In the genomic region with DNA sequence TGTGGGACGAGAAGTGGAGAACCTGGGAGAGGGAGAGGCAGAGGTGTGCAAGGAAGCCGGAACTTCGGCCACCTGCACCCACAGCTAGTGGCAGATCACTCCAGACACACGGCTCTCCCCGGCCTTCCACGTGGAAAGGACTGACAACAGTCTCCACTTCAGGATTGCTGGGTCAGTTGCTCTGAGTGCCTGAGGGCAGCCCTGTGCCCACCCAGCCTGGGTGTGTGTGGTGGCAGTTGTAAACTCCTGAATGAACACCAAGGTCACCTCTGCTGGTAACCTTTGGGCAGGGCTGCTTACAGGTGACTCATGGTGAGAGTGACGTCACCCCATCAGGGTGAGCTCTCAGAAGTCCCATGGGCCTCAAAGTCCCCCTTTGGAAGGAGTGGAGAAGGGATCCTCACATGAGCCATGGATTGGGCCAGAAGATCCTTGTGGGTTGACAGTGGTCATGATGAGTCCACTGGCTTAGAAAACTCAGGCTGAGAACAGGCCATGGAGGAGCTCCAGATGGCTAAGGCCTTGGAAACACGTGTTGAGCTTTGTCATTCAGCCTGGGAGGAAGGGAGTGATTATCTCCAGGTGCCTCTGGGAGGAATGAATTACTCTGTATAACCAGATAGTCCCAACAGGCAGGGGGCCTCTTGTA, we compare ENCODE assay signal across 12 cellular contexts.
A peak's percentile ranks its signal among the peaks of the same experiment; 100 is the strongest.
DNase-seq lines count a peak whose midpoint lies in the region; ATAC-seq, FAIRE-seq and TF ChIP-seq lines count a peak whose summit lies in the region.
"Had no signal": no experiment of that assay in that cellular context is flagged by ENCODE, and none has a peak within 500 bp of the region (broad histone marks: within the 10 kb centered on the region; RNA-seq: fewer than 3 reads in every experiment).

No MANE protein-coding gene starts in this region.

- WGBS in GM23248 (ENCODE audit: low coverage in 1 of 2, low lambda C conversion rate in 2 of 2, missing lambda C conversion rate in 2 of 2), 2 experiments: 79 to 82% methylated on average over 8 of the region's 8 CpGs

- H3K9me3 ChIP-seq in BLaER1 treated with 17β-estradiol and CSF1 and Interleukin-3, amounts not matched to agents 10 nM and 100 nM (replicated peaks in 1 of 11): no peaks in the 10 kb centered on the region
- no peaks in the 10 kb centered on the region for H3K9me3 ChIP-seq in GM23248 (ENCODE audit: low read depth)
- H3K9me3 ChIP-seq in WERI-Rb-1 (ENCODE audit: severe bottlenecking): no peaks in the 10 kb centered on the region
- no peaks in the 10 kb centered on the region for H3K9me3 ChIP-seq in keratinocyte (ENCODE audit: control insufficient read depth, low read depth, low read length)
- H3K9me3 ChIP-seq: suprapubic skin had no signal

- no peak for TF ChIP-seq POLR2A in GM12892 (IDR thresholded peaks at IDR 0.05; ENCODE audit: low read depth, low read length)

- H3K4me2 ChIP-seq in BLaER1 treated with 17β-estradiol and CSF1 and Interleukin-3, amounts not matched to agents 10 nM and 100 nM: peak overlapping the region in 8 of 11 experiments; percentile 18 to 48 (median 41); a peak in 14 of 22 replicates
- H3K4me2 ChIP-seq in GM23248 (ENCODE audit: unreplicated experiment) (no peak overlapping the region), keratinocyte (ENCODE audit: control insufficient read depth, extremely low read depth, insufficient read depth, low read depth, low read length) (no peak overlapping the region)

- peaks cover 48 to 100% (median 98%) of the 10 kb centered on the region in 11 experiments; a peak in 21 of 22 replicates for H4K20me1 ChIP-seq in BLaER1 treated with 17β-estradiol and CSF1 and Interleukin-3, amounts not matched to agents 10 nM and 100 nM
- H4K20me1 ChIP-seq in GM23248 (ENCODE audit: insufficient read depth): no peaks in the 10 kb centered on the region; the same call in 1 of the 2 replicates
- peaks cover 3% of the 10 kb centered on the region for H4K20me1 ChIP-seq in keratinocyte (ENCODE audit: control insufficient read depth, extremely low read depth, insufficient read depth, low read length)

- H3F3A ChIP-seq in GM23248 (ENCODE audit: insufficient read depth): no peaks in the 10 kb centered on the region

- H3K79me2 ChIP-seq in GM23248 (ENCODE audit: insufficient read depth) (peaks cover 57% of the 10 kb centered on the region), keratinocyte (ENCODE audit: control insufficient read depth, insufficient read depth, low read length) (peaks cover 48% of the 10 kb centered on the region)

- peaks cover 21 to 88% (median 74%) of the 10 kb centered on the region in 10 experiments for H3K4me1 ChIP-seq in BLaER1 treated with 17β-estradiol and CSF1 and Interleukin-3, amounts not matched to agents 10 nM and 100 nM
- H3K4me1 ChIP-seq in GM23248 (ENCODE audit: insufficient read depth) (peaks cover 20% of the 10 kb centered on the region), keratinocyte (ENCODE audit: control insufficient read depth, extremely low read depth, insufficient read depth, low read length) (peaks cover 17% of the 10 kb centered on the region)

- H3K27me3 ChIP-seq in BLaER1 treated with 17β-estradiol and CSF1 and Interleukin-3, amounts not matched to agents 10 nM and 100 nM: no peaks in the 10 kb centered on the region
- H3K27me3 ChIP-seq in GM23248 (replicated peaks; ENCODE audit: insufficient read depth) (no peaks in the 10 kb centered on the region), WERI-Rb-1 (ENCODE audit: insufficient read depth, low read depth, severe bottlenecking) (no peaks in the 10 kb centered on the region), keratinocyte (ENCODE audit: control insufficient read depth, extremely low read depth, insufficient read depth, low read length) (no peaks in the 10 kb centered on the region)
- H3K27me3 ChIP-seq: suprapubic skin had no signal

- ATAC-seq in HG03520 (IDR thresholded peaks at IDR 0.05; ENCODE audit: unreplicated experiment): no peak

- H3K9me1 ChIP-seq in keratinocyte (ENCODE audit: control insufficient read depth, extremely low read depth, insufficient read depth, low read length): peaks cover 4% of the 10 kb centered on the region

- no peaks in the 10 kb centered on the region for H3K9me2 ChIP-seq in GM23248 (ENCODE audit: insufficient read depth)

- in situ Hi-C loops in GM23248 (cut with MboI): no loop called here

- H3K36me3 ChIP-seq in BLaER1 treated with 17β-estradiol and CSF1 and Interleukin-3, amounts not matched to agents 10 nM and 100 nM: peaks cover 15 to 61% (median 40%) of the 10 kb centered on the region in 11 experiments
- H3K36me3 ChIP-seq in GM23248 (ENCODE audit: low read depth) (no peaks in the 10 kb centered on the region), WERI-Rb-1 (peaks cover 30% of the 10 kb centered on the region), keratinocyte (ENCODE audit: control insufficient read depth in 2 of 2, extremely low read depth in 1 of 2, insufficient read depth in 2 of 2, low read length in 2 of 2) (peaks cover 12 to 16% of the 10 kb centered on the region in 2 experiments)

- dilution Hi-C loops in keratinocyte (cut with MboI; ENCODE audit: extremely low pct_ligation_motif_present, low sequenced_read_pairs): no loop called here

- peak; percentile 74 for DNase-seq in GM23248
- DNase-seq in WERI-Rb-1: peak; percentile 76
- DNase-seq in keratinocyte (ENCODE audit: low read depth, low spot score): no peak
- DNase-seq in GM20000 (ENCODE audit: low spot score): no peak
- DNase-seq in NK-92 treated with Interleukin-12 subunit alpha and Interleukin-12 subunit beta, amount 100 ng/mL, for 24 hours (lab: John Stamatoyannopoulos, UW): no peak
- DNase-seq in GM12892 (ENCODE audit: insufficient read length): no peak
- DNase-seq: activated CD4-positive, alpha-beta T cell treated with anti-CD3 and anti-CD28 coated beads, Interleukin-2, amount 50 U/mL, for 1 hour; NCI-H510A had no signal

- no peak overlapping the region for H3K9ac ChIP-seq in BLaER1 treated with 17β-estradiol and CSF1 and Interleukin-3, amounts not matched to agents 10 nM and 100 nM
- H3K9ac ChIP-seq in GM23248: no peak overlapping the region
- H3K9ac ChIP-seq in keratinocyte (ENCODE audit: control insufficient read depth, extremely low read depth, insufficient read depth, low read length): no peak overlapping the region

- no peak overlapping the region for H3K4me3 ChIP-seq in BLaER1 treated with 17β-estradiol and CSF1 and Interleukin-3, amounts not matched to agents 10 nM and 100 nM
- no peak overlapping the region for H3K4me3 ChIP-seq in GM23248
- H3K4me3 ChIP-seq in WERI-Rb-1 (ENCODE audit: low read depth, low read length): no peak overlapping the region
- no peak overlapping the region for H3K4me3 ChIP-seq in keratinocyte (ENCODE audit: control insufficient read depth in 2 of 3, extremely low read depth in 1 of 3, insufficient read depth in 2 of 3, low read depth in 1 of 3, low read length in 3 of 3)
- H3K4me3 ChIP-seq: suprapubic skin had no signal

- TF ChIP-seq CTCF in WERI-Rb-1 (IDR thresholded peaks at IDR 0.05; ENCODE audit: low read depth, low read length) (no peak), keratinocyte (optimal IDR thresholded peaks at IDR 0.05 in 1 of 3, IDR thresholded peaks at IDR 0.05 in 1 of 3, conservative IDR thresholded peaks at IDR 0.05 in 1 of 3; ENCODE audit: extremely low read depth in 1 of 3, insufficient read depth in 2 of 3, low read length in 3 of 3) (no peak), GM20000 (IDR thresholded peaks at IDR 0.05; ENCODE audit: extremely low read depth, missing control alignments) (no peak)

- no peak overlapping the region for H3K27ac ChIP-seq in BLaER1 treated with 17β-estradiol and CSF1 and Interleukin-3, amounts not matched to agents 10 nM and 100 nM
- H3K27ac ChIP-seq in GM23248 (no peak overlapping the region), WERI-Rb-1 (peak overlapping the region; percentile 63), keratinocyte (ENCODE audit: control insufficient read depth, insufficient read depth, low read length) (peak overlapping the region; percentile 8)
- H3K27ac ChIP-seq: suprapubic skin had no signal

- FAIRE-seq in keratinocyte (lab: Jason Lieb, UNC) (peak; percentile 23), GM12892 (lab: Jason Lieb, UNC) (no peak)
- FAIRE-seq: islet of Langerhans had no signal

- no peak overlapping the region for H2AFZ ChIP-seq in GM23248
- no peak overlapping the region for H2AFZ ChIP-seq in keratinocyte (ENCODE audit: control insufficient read depth, low read length)

Comparison
In these comparisons a context has a peak if more than half of its experiments do, and no peak if none do; other contexts are left out.
1. H3K27ac ChIP-seq: peak in WERI-Rb-1 (single experiment) and keratinocyte (single experiment); none in BLaER1 treated with 17β-estradiol and CSF1 and Interleukin-3, amounts not matched to agents 10 nM and 100 nM (0 of 11) and GM23248 (single experiment).
2. H3K4me2 ChIP-seq: peak in BLaER1 treated with 17β-estradiol and CSF1 and Interleukin-3, amounts not matched to agents 10 nM and 100 nM (8 of 11); none in GM23248 (single experiment) and keratinocyte (single experiment).
3. DNase-seq: peak in GM23248 (single experiment) and WERI-Rb-1 (single experiment); none in keratinocyte (single experiment), GM20000 (single experiment), NK-92 treated with Interleukin-12 subunit alpha and Interleukin-12 subunit beta, amount 100 ng/mL, for 24 hours (single experiment) and GM12892 (single experiment).